ENCODE assay signal across 8 cellular contexts in the genomic region with DNA sequence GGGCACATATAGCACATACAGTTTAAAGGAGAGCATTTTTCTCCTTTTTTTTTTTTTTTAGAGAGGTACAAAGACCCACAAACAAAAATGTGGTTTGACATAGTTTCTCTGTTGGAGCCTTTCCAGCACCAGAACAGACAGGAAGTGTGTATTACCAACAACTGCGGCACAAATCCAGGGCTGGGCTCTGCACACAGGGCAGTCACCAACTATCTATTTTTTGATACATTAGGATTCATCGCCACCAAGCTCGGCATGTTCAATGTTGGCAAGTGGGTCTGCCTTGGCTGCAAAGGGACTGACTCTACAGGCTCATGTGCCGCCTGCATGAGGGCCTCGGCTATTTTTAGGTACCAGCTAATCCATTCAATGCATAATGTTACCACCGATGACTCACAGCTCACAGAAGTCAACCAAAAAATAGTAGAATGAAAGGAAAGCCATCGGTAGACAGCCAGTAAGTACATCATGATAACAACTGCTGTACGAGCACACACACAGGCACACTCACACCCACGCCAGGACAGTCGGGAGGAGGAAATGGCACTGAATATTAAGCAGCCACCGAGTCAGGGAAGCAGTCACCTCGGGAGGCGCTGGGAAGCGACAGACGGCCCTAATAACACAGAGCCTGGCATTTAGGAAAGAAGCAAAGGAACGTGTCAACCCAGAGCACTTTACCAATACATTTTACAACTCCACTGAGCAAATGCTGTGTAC.
DNase-seq lines count a peak whose midpoint lies in the region; ATAC-seq and TF ChIP-seq lines count a peak whose summit lies in the region.

No MANE protein-coding gene starts in this region.

- DNase-seq in COLO668 (lab: John Stamatoyannopoulos, UW; ENCODE audit: unreplicated experiment) (peak; percentile 31), HUDEP-2 (lab: John Stamatoyannopoulos, UW; ENCODE audit: unreplicated experiment in 76 of 76) (peak in 67 of 76 experiments; percentile 23 to 85 (median 57)), amygdala (lab: John Stamatoyannopoulos, UW) (peak in 51 of 56 donors; percentile 26 to 93 (median 65)), left ventricle myocardium superior (peak; percentile 74), gastrocnemius medialis (peak; percentile 92 to 96), NCI-H510A (lab: John Stamatoyannopoulos, UW) (no peak)

- peak in 1 of 2 donors; percentile 61 for TF ChIP-seq POLR2A in gastrocnemius medialis (IDR thresholded peaks at IDR 0.05)

- peaks cover 69 to 84% of the 10 kb centered on the region in 2 donors for H3K4me1 ChIP-seq in gastrocnemius medialis

- peak overlapping the region; percentile 93 to 100 (median 96) for H3K27ac ChIP-seq in gastrocnemius medialis

- peak; percentile 63 for ATAC-seq in GM21390 (IDR thresholded peaks at IDR 0.05; ENCODE audit: unreplicated experiment)
- peak; percentile 85 for ATAC-seq in left ventricle myocardium superior
- ATAC-seq in gastrocnemius medialis: peak; percentile 73 to 74

- H3K9me3 Mint-ChIP-seq in T-helper 1 cell treated with Interleukin-12 subunit alpha and Interleukin-12 subunit beta and Interleukin-4 antibody, amounts not matched to agents 30 μg/mL and 1 μg/mL, for 36 hours: no peaks in the 10 kb centered on the region

- no peaks in the 10 kb centered on the region for H3K27me3 ChIP-seq in gastrocnemius medialis

- peaks cover 26% of the 10 kb centered on the region for H3K36me3 Mint-ChIP-seq in T-helper 1 cell treated with Interleukin-12 subunit alpha and Interleukin-12 subunit beta and Interleukin-4 antibody, amounts not matched to agents 30 μg/mL and 1 μg/mL, for 36 hours (ENCODE audit: low read depth)

- no peak for TF ChIP-seq CTCF in gastrocnemius medialis (IDR thresholded peaks at IDR 0.05 in 4 of 5, conservative IDR thresholded peaks at IDR 0.05 in 1 of 5)

- H3K9me3 ChIP-seq in gastrocnemius medialis: no peaks in the 10 kb centered on the region

- H3K27ac Mint-ChIP-seq in T-helper 1 cell treated with Interleukin-12 subunit alpha and Interleukin-12 subunit beta and Interleukin-4 antibody, amounts not matched to agents 30 μg/mL and 1 μg/mL, for 36 hours: peak overlapping the region; percentile 95

- in situ Hi-C loops in gastrocnemius medialis (cut with MboI; ENCODE audit: low sequenced_read_pairs in 4 of 4): loop anchor here in 1 of 4 donors (10.0 kb wide), 1 partner anchor 85 kb away; the partner anchor contains the start of gene GMPR

- H3K36me3 ChIP-seq in gastrocnemius medialis: no peaks in the 10 kb centered on the region

- peak overlapping the region; percentile 36 to 55 (median 50) for H3K4me3 ChIP-seq in gastrocnemius medialis

- intact Hi-C loops in left ventricle myocardium superior (cut with micrococcal nuclease): no loop called here
- intact Hi-C loops in gastrocnemius medialis (cut with DNase I; ENCODE audit: low total_unique reads): loop anchor here (2.0 to 10.0 kb wide), 3 partner anchors 43 to 185 kb away; partner anchors contain the start of gene GMPR

- peaks cover 73% of the 10 kb centered on the region for H3K4me1 Mint-ChIP-seq in T-helper 1 cell treated with Interleukin-12 subunit alpha and Interleukin-12 subunit beta and Interleukin-4 antibody, amounts not matched to agents 30 μg/mL and 1 μg/mL, for 36 hours (ENCODE audit: low read depth)

- H3K27me3 Mint-ChIP-seq in T-helper 1 cell treated with Interleukin-12 subunit alpha and Interleukin-12 subunit beta and Interleukin-4 antibody, amounts not matched to agents 30 μg/mL and 1 μg/mL, for 36 hours (ENCODE audit: low read depth): no peaks in the 10 kb centered on the region

- peak overlapping the region; percentile 81 for H3K4me3 Mint-ChIP-seq in T-helper 1 cell treated with Interleukin-12 subunit alpha and Interleukin-12 subunit beta and Interleukin-4 antibody, amounts not matched to agents 30 μg/mL and 1 μg/mL, for 36 hours
